Comparison of ENCODE assay signal across 8 cellular contexts in the genomic region with DNA sequence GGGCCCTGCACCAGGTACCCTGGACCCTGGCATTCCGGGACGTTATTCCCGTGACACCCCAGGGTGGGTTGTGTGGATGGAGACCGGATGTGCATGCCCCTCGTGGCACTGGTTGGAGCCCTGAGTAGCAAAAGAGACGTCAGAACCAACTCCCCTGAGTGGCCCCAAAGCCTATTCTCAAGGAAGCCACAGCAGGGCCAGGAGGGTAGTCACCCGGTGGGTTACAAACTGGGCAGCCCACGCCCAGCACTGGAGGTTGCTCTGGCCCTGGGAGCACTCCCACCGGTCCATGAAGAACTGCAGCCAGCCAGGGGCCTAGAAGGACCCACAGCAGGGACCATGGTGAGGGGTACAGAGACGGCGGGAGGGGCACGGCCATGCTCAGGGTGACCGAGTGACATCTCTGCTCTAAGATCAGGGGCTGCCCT. TPM values are rescaled to one million over a fixed set of nuclear protein-coding genes. Genes with fewer than 3 reads are reported as not detected.
DNase-seq lines count a peak whose midpoint lies in the region; ATAC-seq and TF ChIP-seq lines count a peak whose summit lies in the region.

No MANE protein-coding gene starts in this region.

- H3K9me3 ChIP-seq in BLaER1 (no peaks in the 10 kb centered on the region), HUES64 (ENCODE audit: insufficient read depth, low read depth, low read length) (no peaks in the 10 kb centered on the region), mucosa of stomach (ENCODE audit: control insufficient read depth, low read length) (no peaks in the 10 kb centered on the region)

- H3K9ac ChIP-seq in BLaER1 (peak overlapping the region; percentile 94), HUES64 (ENCODE audit: low read depth, low read length) (no peak overlapping the region), mucosa of stomach (ENCODE audit: low read length) (peak overlapping the region; percentile 75)

- DNase-seq in astrocyte of the spinal cord (ENCODE audit: low read depth, low spot score) (no peak), NCI-H774 (lab: John Stamatoyannopoulos, UW) (no peak), KG1 (lab: John Stamatoyannopoulos, UW) (no peak), SW480 (ENCODE audit: low spot score) (no peak)

- peak overlapping the region; percentile 99 for H3K4me2 ChIP-seq in BLaER1

- peaks cover 64% of the 10 kb centered on the region for H4K20me1 ChIP-seq in BLaER1

- 57% methylated on average over 13 of the region's 13 CpGs for WGBS in HUES64

- no peak for TF ChIP-seq CTCF in astrocyte of the spinal cord (IDR thresholded peaks at IDR 0.05; ENCODE audit: low read depth, low read length)

- H3K36me3 ChIP-seq in BLaER1, result peaks cover 7% of the 10 kb centered on the region
- H3K36me3 ChIP-seq in HUES64 (ENCODE audit: insufficient read depth, low read length), result no peaks in the 10 kb centered on the region
- no peaks in the 10 kb centered on the region for H3K36me3 ChIP-seq in mucosa of stomach (ENCODE audit: control insufficient read depth, insufficient read depth, low read length)

- H3K27me3 ChIP-seq in BLaER1, result no peaks in the 10 kb centered on the region
- H3K27me3 ChIP-seq in HUES64 (ENCODE audit: insufficient read depth, low read length), result peaks cover 8% of the 10 kb centered on the region
- H3K27me3 ChIP-seq in mucosa of stomach (ENCODE audit: control insufficient read depth, insufficient read depth, low read length), result peaks cover 2% of the 10 kb centered on the region

- no peak for ATAC-seq in HG03025 (IDR thresholded peaks at IDR 0.05; ENCODE audit: low FRiP score, unreplicated experiment)

- H3K4me3 ChIP-seq in BLaER1 (peak overlapping the region; percentile 96), HUES64 (ENCODE audit: low read length) (no peak overlapping the region), astrocyte of the spinal cord (ENCODE audit: low read depth, low read length) (peak overlapping the region; percentile 20), mucosa of stomach (ENCODE audit: low read length) (peak overlapping the region; percentile 28)

- H3K4me1 ChIP-seq in BLaER1 (peaks cover 86% of the 10 kb centered on the region), HUES64 (ENCODE audit: insufficient read depth, low read length) (peaks cover 40% of the 10 kb centered on the region), mucosa of stomach (ENCODE audit: control insufficient read depth, insufficient read depth, low read length) (peaks cover 86% of the 10 kb centered on the region)

- H3K27ac ChIP-seq in BLaER1, result peak overlapping the region; percentile 99
- peak overlapping the region; percentile 57 for H3K27ac ChIP-seq in HUES64 (ENCODE audit: low read depth, low read length)

- in situ Hi-C loops in astrocyte of the spinal cord (cut with HindIII; ENCODE audit: low sequenced_read_pairs), result no loop called here

RNA-seq across cellular contexts. Expression of gene KLF16, which starts 7.5 kb away (rescaled TPM):
- 23.7 TPM for polyA plus RNA-seq in HUES64 (2013, experiment 1 of 2)
- polyA plus RNA-seq in HUES64 (2013, experiment 2 of 2), result 24.2 TPM

RNA-seq across cellular contexts. Expression of gene REXO1, which starts 7.6 kb away (rescaled TPM):
- 21.4 TPM for polyA plus RNA-seq in HUES64 (2013, experiment 1 of 2)
- 19.9 TPM for polyA plus RNA-seq in HUES64 (2013, experiment 2 of 2)

RNA-seq across cellular contexts. Expression of gene ABHD17A, which starts 29.5 kb away (rescaled TPM):
- polyA plus RNA-seq in HUES64 (2013, experiment 1 of 2), result 31.8 TPM
- polyA plus RNA-seq in HUES64 (2013, experiment 2 of 2), result 31.0 TPM

RNA-seq across cellular contexts. Expression of gene ATP8B3, which starts 43.8 kb away (rescaled TPM):
- 4.8 TPM for polyA plus RNA-seq in HUES64 (2013, experiment 1 of 2)
- 5.4 TPM for polyA plus RNA-seq in HUES64 (2013, experiment 2 of 2)

RNA-seq across cellular contexts. Expression of gene ADAT3, which starts 49.4 kb away (rescaled TPM):
- 4.1 TPM for polyA plus RNA-seq in HUES64 (2013, experiment 1 of 2)
- 4.1 TPM for polyA plus RNA-seq in HUES64 (2013, experiment 2 of 2)
